17 cellular contexts compared by ENCODE assay signal in genomic region chr3:197701851-197702250, GRCh38. TPM values are rescaled to one million over a fixed set of nuclear protein-coding genes. Genes with fewer than 3 reads are reported as not detected.
DNase-seq lines count a peak whose midpoint lies in the region; ATAC-seq, FAIRE-seq and TF ChIP-seq lines count a peak whose summit lies in the region.
"Had no signal": no experiment of that assay in that cellular context is flagged by ENCODE, and none has a peak within 500 bp of the region (broad histone marks: within the 10 kb centered on the region; RNA-seq: fewer than 3 reads in every experiment).

No MANE protein-coding gene starts in this region.

- no peaks in the 10 kb centered on the region for H3K27me3 Mint-ChIP-seq in T-helper 2 cell treated with Interferon-gamma antibody and Interleukin-4, amounts not matched to agents 5 μg/mL and 100 μg/mL, for 36 hours (ENCODE audit: low read depth)
- H3K27me3 Mint-ChIP-seq: CD4-positive, CD25-positive, alpha-beta regulatory T cell had no signal

- no peaks in the 10 kb centered on the region for H3K4me1 ChIP-seq in mucosa of descending colon (ENCODE audit: low read depth)
- H3K4me1 ChIP-seq: BLaER1 treated with 17β-estradiol and CSF1 and Interleukin-3, amounts not matched to agents 10 nM and 100 nM had no signal

- intact Hi-C loops in mucosa of descending colon (cut with DNase I, micrococcal nuclease), result no loop called here
- intact Hi-C loops in head of caudate nucleus (cut with DNase I), result no loop called here

- no peaks in the 10 kb centered on the region for H3K9me3 Mint-ChIP-seq in T-helper 2 cell treated with Interferon-gamma antibody and Interleukin-4, amounts not matched to agents 5 μg/mL and 100 μg/mL, for 36 hours
- H3K9me3 Mint-ChIP-seq: CD4-positive, CD25-positive, alpha-beta regulatory T cell had no signal

- H3K36me3 ChIP-seq in mucosa of descending colon (ENCODE audit: low read depth), result no peaks in the 10 kb centered on the region

- H3K4me1 Mint-ChIP-seq in T-helper 2 cell treated with Interferon-gamma antibody and Interleukin-4, amounts not matched to agents 5 μg/mL and 100 μg/mL, for 36 hours (ENCODE audit: low read depth), result no peaks in the 10 kb centered on the region

- no peak overlapping the region for H3K4me3 ChIP-seq in mucosa of descending colon
- H3K4me3 ChIP-seq: BLaER1 treated with 17β-estradiol and CSF1 and Interleukin-3, amounts not matched to agents 10 nM and 100 nM; GM23248 had no signal

- DNase-seq in T-helper 2 cell treated with Interferon-gamma antibody and Interleukin-4, amounts not matched to agents 5 μg/mL and 100 μg/mL, for 36 hours (ENCODE audit: low spot score), result no peak
- DNase-seq in T-helper 2 cell, result no peak
- no peak for DNase-seq in GM12892 (ENCODE audit: insufficient read length)
- peak; percentile 99 for DNase-seq in RPMI8226
- DNase-seq in mucosa of descending colon, result peak in 1 of 3 donors; percentile 28
- no peak for DNase-seq in NCI-H526 treated with DMSO at 0.1 percent for 48 hours (lab: John Stamatoyannopoulos, UW)
- no peak for DNase-seq in head of caudate nucleus
- no peak for DNase-seq in stimulated activated CD4-positive, alpha-beta T cell treated with anti-CD3 and anti-CD28 coated beads, Interleukin-2, amount 100 ng/mL, for 24 hours
- DNase-seq: 8988T; ACHN; CD4-positive, CD25-positive, alpha-beta regulatory T cell; DMS53; GF-D8; GM23248 had no signal

- peak overlapping the region; percentile 34 for H3K27ac Mint-ChIP-seq in T-helper 2 cell treated with Interferon-gamma antibody and Interleukin-4, amounts not matched to agents 5 μg/mL and 100 μg/mL, for 36 hours

- H3K36me3 Mint-ChIP-seq in T-helper 2 cell treated with Interferon-gamma antibody and Interleukin-4, amounts not matched to agents 5 μg/mL and 100 μg/mL, for 36 hours (ENCODE audit: low read depth), result peaks cover 46% of the 10 kb centered on the region

- FAIRE-seq in GM12892 (lab: Jason Lieb, UNC), result peak; percentile 27
- FAIRE-seq: H54 had no signal

- no peak for TF ChIP-seq POLR2A in GM12892 (IDR thresholded peaks at IDR 0.05; ENCODE audit: low read depth, low read length)

- H3K9me3 ChIP-seq in mucosa of descending colon, result no peaks in the 10 kb centered on the region

- peak; percentile 31 for ATAC-seq in mucosa of descending colon
- ATAC-seq: HCT116 had no signal

- TF ChIP-seq CTCF in mucosa of descending colon (IDR thresholded peaks at IDR 0.05), result no peak

- H3K4me3 Mint-ChIP-seq in T-helper 2 cell treated with Interferon-gamma antibody and Interleukin-4, amounts not matched to agents 5 μg/mL and 100 μg/mL, for 36 hours, result no peak overlapping the region
- H3K4me3 Mint-ChIP-seq: CD4-positive, CD25-positive, alpha-beta regulatory T cell had no signal

RNA-seq across cellular contexts. Expression of gene RUBCN, which starts 34.9 kb away (rescaled TPM):
- polyA plus RNA-seq in GM12892 (2012; ENCODE audit: missing spikeins), result 22.6 TPM
- 10 to 100 TPM; 18.8 to 27.6 (median 23.5) TPM for total RNA-seq in mucosa of descending colon

RNA-seq across cellular contexts. Expression of gene FYTTD1, which starts 47.8 kb away (rescaled TPM):
- 56.0 TPM for polyA plus RNA-seq in GM12892 (2012; ENCODE audit: missing spikeins)
- total RNA-seq in mucosa of descending colon, result 10 to 100 TPM; 25.1 to 67.2 (median 30.6) TPM
